2 cellular contexts compared by ENCODE assay signal in genomic region chr22:25708430-25708829, GRCh38. TPM values are rescaled to one million over a fixed set of nuclear protein-coding genes. Genes with fewer than 3 reads are reported as not detected.
"Had no signal": no experiment of that assay in that cellular context is flagged by ENCODE, and none has a peak within 500 bp of the region (broad histone marks: within the 10 kb centered on the region; RNA-seq: fewer than 3 reads in every experiment).

No MANE protein-coding gene starts in this region.

RNA-seq across cellular contexts. Expression of gene MYO18B, which starts 33.6 kb away (rescaled TPM):
- total RNA-seq: pulmonary artery endothelial cell had no signal
- polyA plus RNA-seq: keratinocyte had no signal
